In genomic region chr12:126663304-126664094, GRCh38 we compare ENCODE assay signal across 10 cellular contexts.
A peak's percentile ranks its signal among the peaks of the same experiment; 100 is the strongest.
DNase-seq lines count a peak whose midpoint lies in the region; ATAC-seq and TF ChIP-seq lines count a peak whose summit lies in the region.
"Had no signal": no experiment of that assay in that cellular context is flagged by ENCODE, and none has a peak within 500 bp of the region (broad histone marks: within the 10 kb centered on the region; RNA-seq: fewer than 3 reads in every experiment).

No MANE protein-coding gene starts in this region.

- no peak overlapping the region for H3K27ac ChIP-seq in DOHH2 (ENCODE audit: low read depth, low read length)
- H3K27ac ChIP-seq in RWPE2 (ENCODE audit: poor library complexity, severe bottlenecking) = no peak overlapping the region
- no peak overlapping the region for H3K27ac ChIP-seq in effector memory CD4-positive, alpha-beta T cell (ENCODE audit: insufficient read depth, low read length, poor library complexity, severe bottlenecking)

- H3K9me3 ChIP-seq in DOHH2 (ENCODE audit: control insufficient read depth, insufficient read depth, low read length) (peaks cover 4% of the 10 kb centered on the region; the same call in 1 of the 2 replicates), RWPE2 (ENCODE audit: severe bottlenecking) (no peaks in the 10 kb centered on the region)
- no peaks in the 10 kb centered on the region for H3K9me3 ChIP-seq in effector memory CD4-positive, alpha-beta T cell (ENCODE audit: control insufficient read depth, low read length)

- H3K4me1 ChIP-seq in DOHH2 (ENCODE audit: control insufficient read depth, low read length) (no peaks in the 10 kb centered on the region), RWPE2 (ENCODE audit: insufficient read depth, poor library complexity, severe bottlenecking) (peaks cover 26% of the 10 kb centered on the region)
- no peaks in the 10 kb centered on the region for H3K4me1 ChIP-seq in effector memory CD4-positive, alpha-beta T cell (ENCODE audit: control insufficient read depth, insufficient read depth, low read length, poor library complexity, severe bottlenecking)

- DNase-seq in HK-2 (ENCODE audit: unreplicated experiment) = peak; percentile 7
- DNase-seq in RWPE2 (ENCODE audit: low spot score) = no peak
- no peak for DNase-seq in kidney epithelial cell (ENCODE audit: low read depth)
- no peak for DNase-seq in G401 (ENCODE audit: low spot score)
- DNase-seq in effector memory CD4-positive, alpha-beta T cell = no peak
- DNase-seq in HuH-7.5 (ENCODE audit: low spot score) = no peak
- DNase-seq: activated naive CD4-positive, alpha-beta T cell treated with Interleukin-2 at 50 U/mL for 16 hours had no signal

- ATAC-seq in RWPE2 (ENCODE audit: low read depth) (peak; percentile 50; the same call in 2 of the 3 replicates), GM18909 (IDR thresholded peaks at IDR 0.05; ENCODE audit: poor library complexity, unreplicated experiment) (no peak)
- ATAC-seq: stimulated activated memory B cell treated with anti-CD40 and anti-IgM and Interleukin-4, amounts not matched to agents 10 μg/mL and 1 μg/mL and 100 μg/mL, for 72 hours had no signal

- in situ Hi-C loops in G401 (cut with HindIII; ENCODE audit: low sequenced_read_pairs) = no loop called here

- no peaks in the 10 kb centered on the region for H3K36me3 ChIP-seq in DOHH2 (ENCODE audit: control insufficient read depth, low read length)
- H3K36me3 ChIP-seq in RWPE2 (ENCODE audit: low read depth) = no peaks in the 10 kb centered on the region
- no peaks in the 10 kb centered on the region for H3K36me3 ChIP-seq in kidney epithelial cell (ENCODE audit: control insufficient read depth, insufficient read depth, low read length)
- H3K36me3 ChIP-seq in effector memory CD4-positive, alpha-beta T cell (ENCODE audit: control insufficient read depth, insufficient read depth, low read length) = no peaks in the 10 kb centered on the region

- H3K27me3 ChIP-seq in DOHH2 (ENCODE audit: control insufficient read depth, low read length) (no peaks in the 10 kb centered on the region), RWPE2 (ENCODE audit: insufficient read depth, poor library complexity, severe bottlenecking) (no peaks in the 10 kb centered on the region), kidney epithelial cell (ENCODE audit: control insufficient read depth, insufficient read depth, low read length) (no peaks in the 10 kb centered on the region)
- H3K27me3 ChIP-seq in effector memory CD4-positive, alpha-beta T cell (replicated peaks; ENCODE audit: control insufficient read depth, insufficient read depth, low read length, poor library complexity, severe bottlenecking) = no peaks in the 10 kb centered on the region

- no peak overlapping the region for H3K4me2 ChIP-seq in DOHH2 (ENCODE audit: low read length)

- H3K4me3 ChIP-seq in DOHH2 (ENCODE audit: low read length) (no peak overlapping the region), RWPE2 (ENCODE audit: severe bottlenecking) (no peak overlapping the region), kidney epithelial cell (ENCODE audit: low read depth, low read length) (no peak overlapping the region)
- H3K4me3 ChIP-seq in effector memory CD4-positive, alpha-beta T cell (ENCODE audit: insufficient read depth, low read depth, low read length, poor library complexity, severe bottlenecking) = no peak overlapping the region

- H4K20me1 ChIP-seq in DOHH2 (ENCODE audit: control insufficient read depth, insufficient read depth, low read depth, low read length) = no peaks in the 10 kb centered on the region

- TF ChIP-seq CTCF in DOHH2 (IDR thresholded peaks at IDR 0.05; ENCODE audit: low read depth, low read length, poor library complexity, severe bottlenecking) (peak; percentile 61), RWPE2 (IDR thresholded peaks at IDR 0.05; ENCODE audit: poor library complexity, severe bottlenecking) (peak; percentile 38), kidney epithelial cell (IDR thresholded peaks at IDR 0.05; ENCODE audit: insufficient read depth, low read length, poor library complexity, severe bottlenecking) (peak; percentile 10)

- no peaks in the 10 kb centered on the region for H3K79me2 ChIP-seq in DOHH2 (ENCODE audit: control insufficient read depth, low read length)

- H3F3A ChIP-seq in DOHH2 (ENCODE audit: control insufficient read depth, insufficient read depth) = no peaks in the 10 kb centered on the region

- no peaks in the 10 kb centered on the region for H3K9me2 ChIP-seq in DOHH2 (replicated peaks; ENCODE audit: control insufficient read depth, low read length)

Comparison
In these comparisons a context has a peak if more than half of its experiments do, and no peak if none do; other contexts are left out.
1. CTCF ChIP-seq: peak in every context shown above with its lines; median percentile 61 in DOHH2; 38 in RWPE2; 10 in kidney epithelial cell.